In the genomic region with DNA sequence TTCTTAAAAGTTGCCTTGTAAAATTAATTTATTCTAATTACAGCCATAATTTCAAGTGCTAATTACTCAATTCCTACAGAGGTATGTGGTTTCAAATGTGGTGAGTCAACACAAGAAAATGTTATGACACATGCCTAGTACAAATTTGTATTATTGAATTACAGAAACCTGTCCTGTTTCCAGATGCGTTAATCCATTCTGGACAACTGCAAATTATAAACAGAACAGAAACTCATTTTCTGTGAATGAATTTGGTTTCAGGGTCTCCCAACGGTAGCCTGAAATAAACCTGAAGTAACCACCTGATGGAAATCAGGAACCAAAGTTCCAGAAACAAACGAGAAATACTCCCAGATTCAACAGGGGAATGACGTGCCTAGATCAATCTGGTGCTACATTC, we compare ENCODE assay signal across 1 cellular context.
TF ChIP-seq lines count a peak whose summit lies in the region.

No MANE protein-coding gene starts in this region.

TF ChIP-seq in WTC11, 78 proteins besides CTCF, POLR2A, EP300 and RAD21:
- TF ChIP-seq FOXK1 (CRISPR knock-in tag; IDR thresholded peaks at IDR 0.05) (no peak), TCF7 (CRISPR knock-in tag; IDR thresholded peaks at IDR 0.05; ENCODE audit: low read depth) (no peak), TEAD4 (CRISPR knock-in tag; IDR thresholded peaks at IDR 0.05) (no peak), NFYB (CRISPR knock-in tag; conservative IDR thresholded peaks at IDR 0.05; ENCODE audit: low read depth) (no peak)
- TF ChIP-seq, protein P1, sequence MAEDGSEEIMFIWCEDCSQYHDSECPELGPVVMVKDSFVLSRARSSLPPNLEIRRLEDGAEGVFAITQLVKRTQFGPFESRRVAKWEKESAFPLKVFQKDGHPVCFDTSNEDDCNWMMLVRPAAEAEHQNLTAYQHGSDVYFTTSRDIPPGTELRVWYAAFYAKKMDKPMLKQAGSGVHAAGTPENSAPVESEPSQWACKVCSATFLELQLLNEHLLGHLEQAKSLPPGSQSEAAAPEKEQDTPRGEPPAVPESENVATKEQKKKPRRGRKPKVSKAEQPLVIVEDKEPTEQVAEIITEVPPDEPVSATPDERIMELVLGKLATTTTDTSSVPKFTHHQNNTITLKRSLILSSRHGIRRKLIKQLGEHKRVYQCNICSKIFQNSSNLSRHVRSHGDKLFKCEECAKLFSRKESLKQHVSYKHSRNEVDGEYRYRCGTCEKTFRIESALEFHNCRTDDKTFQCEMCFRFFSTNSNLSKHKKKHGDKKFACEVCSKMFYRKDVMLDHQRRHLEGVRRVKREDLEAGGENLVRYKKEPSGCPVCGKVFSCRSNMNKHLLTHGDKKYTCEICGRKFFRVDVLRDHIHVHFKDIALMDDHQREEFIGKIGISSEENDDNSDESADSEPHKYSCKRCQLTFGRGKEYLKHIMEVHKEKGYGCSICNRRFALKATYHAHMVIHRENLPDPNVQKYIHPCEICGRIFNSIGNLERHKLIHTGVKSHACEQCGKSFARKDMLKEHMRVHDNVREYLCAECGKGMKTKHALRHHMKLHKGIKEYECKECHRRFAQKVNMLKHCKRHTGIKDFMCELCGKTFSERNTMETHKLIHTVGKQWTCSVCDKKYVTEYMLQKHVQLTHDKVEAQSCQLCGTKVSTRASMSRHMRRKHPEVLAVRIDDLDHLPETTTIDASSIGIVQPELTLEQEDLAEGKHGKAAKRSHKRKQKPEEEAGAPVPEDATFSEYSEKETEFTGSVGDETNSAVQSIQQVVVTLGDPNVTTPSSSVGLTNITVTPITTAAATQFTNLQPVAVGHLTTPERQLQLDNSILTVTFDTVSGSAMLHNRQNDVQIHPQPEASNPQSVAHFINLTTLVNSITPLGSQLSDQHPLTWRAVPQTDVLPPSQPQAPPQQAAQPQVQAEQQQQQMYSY (CRISPR knock-in tag; IDR thresholded peaks at IDR 0.05) = no peak
- TF ChIP-seq, protein P2, sequence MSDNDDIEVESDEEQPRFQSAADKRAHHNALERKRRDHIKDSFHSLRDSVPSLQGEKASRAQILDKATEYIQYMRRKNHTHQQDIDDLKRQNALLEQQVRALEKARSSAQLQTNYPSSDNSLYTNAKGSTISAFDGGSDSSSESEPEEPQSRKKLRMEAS (CRISPR knock-in tag; IDR thresholded peaks at IDR 0.05) = no peak
